1 cellular context compared by ENCODE assay signal in the genomic region with DNA sequence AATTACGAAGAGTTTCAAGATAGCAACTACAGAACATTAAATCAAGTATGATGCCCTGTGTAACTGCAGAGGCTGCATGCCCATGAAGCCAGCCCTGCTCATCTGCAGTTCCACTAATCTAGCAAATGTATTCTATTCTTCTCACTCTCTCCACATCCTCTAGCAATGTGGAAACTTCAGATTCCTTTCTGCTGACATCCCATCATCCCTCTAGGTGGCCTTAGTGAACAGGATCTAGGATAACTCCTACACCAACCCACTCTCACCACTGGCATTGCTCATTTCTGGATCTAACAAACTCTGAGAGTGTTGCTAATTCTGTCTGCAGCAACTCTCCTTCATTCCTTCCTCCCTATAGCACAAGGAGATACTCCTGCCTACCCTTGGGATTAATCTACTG.
TF ChIP-seq lines count a peak whose summit lies in the region.

No MANE protein-coding gene starts in this region.

TF ChIP-seq in K562, 482 proteins besides CTCF, POLR2A, EP300 and RAD21 (continued from another document):
- TF ChIP-seq MGA (IDR thresholded peaks at IDR 0.05) = no peak
- no peak for TF ChIP-seq FOXA3 (CRISPR knock-in tag; conservative IDR thresholded peaks at IDR 0.05 in 1 of 2, IDR thresholded peaks at IDR 0.05 in 1 of 2)
- TF ChIP-seq SRSF3 (IDR thresholded peaks at IDR 0.05; ENCODE audit: insufficient read depth, low read length) = no peak
- TF ChIP-seq POLR2G (IDR thresholded peaks at IDR 0.05; ENCODE audit: low read depth, low read length) = no peak
- no peak for TF ChIP-seq ELF4 (CRISPR knock-in tag; IDR thresholded peaks at IDR 0.05)
- no peak for TF ChIP-seq TCF3 (CRISPR knock-in tag; IDR thresholded peaks at IDR 0.05)
- TF ChIP-seq IRF1 (CRISPR knock-in tag; IDR thresholded peaks at IDR 0.05; ENCODE audit: borderline replicate concordance) = no peak
- no peak for TF ChIP-seq SMARCE1 (IDR thresholded peaks at IDR 0.05)
- no peak for TF ChIP-seq ZNF778 (CRISPR knock-in tag; IDR thresholded peaks at IDR 0.05)
- TF ChIP-seq ZNF165 (CRISPR knock-in tag; IDR thresholded peaks at IDR 0.05; ENCODE audit: borderline replicate concordance) = no peak
